ENCODE assay signal across 13 cellular contexts in the genomic region with DNA sequence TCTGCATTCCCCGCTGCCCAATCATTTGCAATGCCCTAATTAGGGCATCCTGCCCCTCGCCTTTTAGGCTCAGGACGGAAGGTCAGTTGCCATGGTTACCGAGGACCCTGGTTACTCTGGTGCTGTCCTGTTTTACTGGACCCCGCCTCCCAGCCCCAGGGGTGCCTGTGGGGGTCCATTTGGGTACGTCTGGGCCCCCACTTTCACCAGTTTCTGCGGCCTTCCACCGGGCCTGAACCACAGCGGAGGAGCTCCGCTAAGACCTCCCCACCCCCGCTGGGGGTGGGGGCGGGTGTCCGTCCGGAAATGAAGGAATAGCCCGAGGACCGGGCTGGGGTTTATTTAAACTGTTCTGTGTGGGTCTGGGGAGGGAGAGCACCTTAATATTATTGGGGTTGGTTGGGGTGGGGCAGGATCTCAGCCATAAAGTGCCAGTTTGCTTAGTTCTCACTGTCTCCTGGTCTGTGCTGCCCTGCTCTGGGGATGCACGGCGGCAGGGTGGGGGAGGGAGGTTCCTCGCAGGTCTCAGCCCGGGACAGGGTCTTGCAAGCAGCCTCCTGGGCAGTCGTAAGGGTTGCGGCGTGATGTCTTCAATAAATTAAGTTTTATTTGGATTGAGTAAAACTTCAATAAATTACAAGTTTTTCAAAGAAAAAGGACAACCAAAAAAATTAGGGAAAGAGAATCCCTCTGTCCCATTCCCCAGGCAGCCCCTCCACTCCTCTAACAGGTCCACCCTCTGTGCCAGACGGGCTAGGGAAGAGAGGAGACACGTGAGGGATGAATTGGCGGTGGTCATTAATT. TPM values are rescaled to one million over a fixed set of nuclear protein-coding genes. Genes with fewer than 3 reads are reported as not detected.
DNase-seq lines count a peak whose midpoint lies in the region; ATAC-seq and TF ChIP-seq lines count a peak whose summit lies in the region.
"Had no signal": no experiment of that assay in that cellular context is flagged by ENCODE, and none has a peak within 500 bp of the region (broad histone marks: within the 10 kb centered on the region; RNA-seq: fewer than 3 reads in every experiment).

No MANE protein-coding gene starts in this region.

- intact Hi-C loops in transverse colon (cut with DNase I; ENCODE audit: low total_unique reads), result no loop called here

- peak overlapping the region; percentile 25 for H3K4me3 Mint-ChIP-seq in activated T-helper 17 cell treated with anti-CD3 and anti-CD28 coated beads, Interleukin-2, amount 50 U/mL, for 72 hours

- no peak for TF ChIP-seq POLR2A in transverse colon (IDR thresholded peaks at IDR 0.05)

- in situ Hi-C loops in transverse colon (cut with MboI; ENCODE audit: low pct_ligation_motif_present in 1 of 4, low pct_unique_long_range_greater_than_20kb in 1 of 4, low sequenced_read_pairs in 3 of 4), result no loop called here

- no peaks in the 10 kb centered on the region for H3K9me3 ChIP-seq in transverse colon
- H3K9me3 ChIP-seq: ascending aorta, ovary, upper lobe of left lung had no signal

- H3K27me3 ChIP-seq in transverse colon, result peaks cover 38% of the 10 kb centered on the region
- H3K27me3 ChIP-seq in foreskin keratinocyte, result peaks cover 49% of the 10 kb centered on the region

- H3K27me3 Mint-ChIP-seq in activated T-helper 17 cell treated with anti-CD3 and anti-CD28 coated beads, Interleukin-2, amount 50 U/mL, for 72 hours, result peaks cover 35% of the 10 kb centered on the region

- peak overlapping the region in 1 of 4 donors; percentile 47 for H3K4me3 ChIP-seq in transverse colon

- no peak for TF ChIP-seq EP300 in transverse colon (IDR thresholded peaks at IDR 0.05; ENCODE audit: low read depth)

- H3K27ac Mint-ChIP-seq in activated T-helper 17 cell treated with anti-CD3 and anti-CD28 coated beads, Interleukin-2, amount 50 U/mL, for 72 hours, result no peak overlapping the region

- peak; percentile 22 for DNase-seq in activated effector memory CD4-positive, alpha-beta T cell treated with anti-CD3 and anti-CD28 coated beads, Interleukin-2, amount 50 U/mL, for 16 hours
- DNase-seq in activated effector memory CD4-positive, alpha-beta T cell treated with Interleukin-2 at 50 U/mL for 16 hours, result no peak
- peak; percentile 41 for DNase-seq in left kidney (ENCODE audit: low read depth, low spot score)
- DNase-seq in transverse colon, result no peak
- no peak for DNase-seq in NCI-H1930 (lab: John Stamatoyannopoulos, UW)
- no peak for DNase-seq in foreskin keratinocyte

- peaks cover 16% of the 10 kb centered on the region for H3K4me1 Mint-ChIP-seq in activated T-helper 17 cell treated with anti-CD3 and anti-CD28 coated beads, Interleukin-2, amount 50 U/mL, for 72 hours

- H3K36me3 Mint-ChIP-seq in activated T-helper 17 cell treated with anti-CD3 and anti-CD28 coated beads, Interleukin-2, amount 50 U/mL, for 72 hours (ENCODE audit: low read depth), result peaks cover 40% of the 10 kb centered on the region

- WGBS in transverse colon (ENCODE audit: low coverage in 1 of 2), 2 donors, result 75% methylated on average over 26 of the region's 26 CpGs; no CpG with 5 or more reads in 1 of the 2 donors

- peak in 1 of 5 experiments; percentile 30 for TF ChIP-seq CTCF in transverse colon (IDR thresholded peaks at IDR 0.05)
- TF ChIP-seq CTCF in foreskin keratinocyte (conservative IDR thresholded peaks at IDR 0.05), result no peak

- ATAC-seq in activated T-helper 17 cell treated with anti-CD3 and anti-CD28 coated beads, Interleukin-2, amount 50 U/mL, for 72 hours (replicated peaks), result no peak
- ATAC-seq in GM18519 (IDR thresholded peaks at IDR 0.05; ENCODE audit: low FRiP score, unreplicated experiment) (no peak), foreskin keratinocyte (no peak)

- peaks cover 0 to 24% (median 7%) of the 10 kb centered on the region in 4 donors for H3K36me3 ChIP-seq in transverse colon
- H3K36me3 ChIP-seq: ovary had no signal

- H3K27ac ChIP-seq in transverse colon (peak overlapping the region in 3 of 4 donors; percentile 46 to 67 (median 63)), foreskin keratinocyte (no peak overlapping the region)
- H3K27ac ChIP-seq: ovary had no signal

- H3K4me1 ChIP-seq in transverse colon, result peaks cover 8 to 47% (median 41%) of the 10 kb centered on the region in 4 donors
- H3K4me1 ChIP-seq in foreskin keratinocyte, result no peaks in the 10 kb centered on the region

- H3K9me3 Mint-ChIP-seq in activated T-helper 17 cell treated with anti-CD3 and anti-CD28 coated beads, Interleukin-2, amount 50 U/mL, for 72 hours, result no peaks in the 10 kb centered on the region

RNA-seq across cellular contexts. Expression of gene PHOX2A, which starts 5.3 kb away (rescaled TPM):
- total RNA-seq in activated T-helper 17 cell treated with anti-CD3 and anti-CD28 coated beads, Interleukin-2, amount 50 U/mL, for 72 hours, result not detected
- total RNA-seq in transverse colon (1 to 10 TPM in 1 of 4 donors, under 1 TPM in 3; 0.41 to 2.6 (median 0.70) TPM), foreskin keratinocyte (not detected in 2 replicates)
- not detected in 2 replicates for polyA plus RNA-seq in foreskin keratinocyte
- total RNA-seq: ascending aorta, H4, ovary, upper lobe of left lung had no signal
- polyA plus RNA-seq: AG04450, ovary had no signal

RNA-seq across cellular contexts. Expression of gene INPPL1, which starts 14.1 kb away (rescaled TPM):
- total RNA-seq in activated T-helper 17 cell treated with anti-CD3 and anti-CD28 coated beads, Interleukin-2, amount 50 U/mL, for 72 hours, result 10 to 100 TPM; 69.3 to 86.6 TPM
- total RNA-seq in transverse colon (100 to 1,000 TPM in 2 of 4 donors, 10 to 100 TPM in 2; 92.8 to 388 (median 157) TPM), foreskin keratinocyte (45.0 and 56.7 TPM in 2 replicates)
- 26.0 and 26.3 TPM in 2 replicates for polyA plus RNA-seq in foreskin keratinocyte

RNA-seq across cellular contexts. Expression of gene FOLR2, which starts 22.1 kb away (rescaled TPM):
- not detected for total RNA-seq in activated T-helper 17 cell treated with anti-CD3 and anti-CD28 coated beads, Interleukin-2, amount 50 U/mL, for 72 hours
- total RNA-seq in transverse colon, result 10 to 100 TPM in 1 of 4 donors, 1 to 10 TPM in 2, not detected in 1; 6.4 to 16.1 (median 8.6) TPM
- total RNA-seq in foreskin keratinocyte, result not detected in 2 replicates
- not detected in 2 replicates for polyA plus RNA-seq in foreskin keratinocyte
- total RNA-seq: H4 had no signal
- polyA plus RNA-seq: AG04450 had no signal

RNA-seq across cellular contexts. Expression of gene FOLR1, which starts 46.8 kb away (rescaled TPM):
- total RNA-seq in activated T-helper 17 cell treated with anti-CD3 and anti-CD28 coated beads, Interleukin-2, amount 50 U/mL, for 72 hours, result not detected
- total RNA-seq in transverse colon (not detected), foreskin keratinocyte (not detected in 2 replicates)
- not detected in 2 replicates for polyA plus RNA-seq in foreskin keratinocyte
- total RNA-seq: ascending aorta had no signal

Comparison
In these comparisons a context has a peak if more than half of its experiments do, and no peak if none do; other contexts are left out.
1. DNase-seq: peak in activated effector memory CD4-positive, alpha-beta T cell treated with anti-CD3 and anti-CD28 coated beads, Interleukin-2, amount 50 U/mL, for 16 hours (single experiment) and left kidney (single experiment); none in activated effector memory CD4-positive, alpha-beta T cell treated with Interleukin-2 at 50 U/mL for 16 hours (single experiment), transverse colon (single experiment), NCI-H1930 (0 of 2) and foreskin keratinocyte (0 of 2).